In the genomic region with DNA sequence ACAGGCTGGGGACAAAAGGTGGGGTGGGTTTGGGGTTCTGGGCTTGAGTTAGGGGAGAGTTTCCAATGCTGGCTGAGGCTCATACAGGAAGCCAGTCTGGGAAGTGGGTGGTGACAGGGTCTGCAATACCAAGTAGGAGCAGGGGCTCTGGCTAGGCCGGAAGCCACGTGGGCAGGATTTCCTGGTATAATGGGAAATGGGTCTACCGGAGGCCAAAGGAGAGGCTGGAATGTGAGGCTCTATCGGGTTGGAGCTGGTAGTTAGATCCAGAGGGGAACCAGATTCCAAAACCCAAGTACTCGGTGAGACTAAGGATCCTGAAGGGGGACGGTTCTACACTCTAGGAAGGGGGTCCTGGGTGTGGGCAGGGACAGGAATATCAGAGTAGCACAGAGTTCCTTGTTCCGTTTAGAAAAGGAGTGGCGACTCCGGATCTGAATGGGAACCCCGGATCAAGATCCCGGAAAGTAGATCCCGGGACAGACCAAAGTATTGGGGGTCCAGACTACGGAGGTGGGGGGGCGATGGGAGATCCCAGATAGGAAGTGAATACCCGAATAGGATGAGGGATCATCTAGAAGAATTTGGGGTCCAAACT, we compare ENCODE assay signal across 8 cellular contexts. TPM values are rescaled to one million over a fixed set of nuclear protein-coding genes. Genes with fewer than 3 reads are reported as not detected.
DNase-seq lines count a peak whose midpoint lies in the region; TF ChIP-seq lines count a peak whose summit lies in the region.

No MANE protein-coding gene starts in this region.

- intact Hi-C loops in stomach (cut with DNase I; ENCODE audit: low total_unique reads), result no loop called here

- peak overlapping the region; percentile 96 for H3K4me3 Mint-ChIP-seq in HFFc6
- peak overlapping the region; percentile 93 for H3K4me3 Mint-ChIP-seq in activated naive CD8-positive, alpha-beta T cell treated with anti-CD3 and anti-CD28 coated beads for 36 hours

- H3K36me3 ChIP-seq in iPS-18a (ENCODE audit: control insufficient read depth, low read depth, low read length) (peaks cover 4% of the 10 kb centered on the region), stomach (peaks cover 0 to 17% (median 8%) of the 10 kb centered on the region in 4 donors)

- H3K4me1 Mint-ChIP-seq in HFFc6 (ENCODE audit: low read depth), result peaks cover 26% of the 10 kb centered on the region
- peaks cover 54% of the 10 kb centered on the region for H3K4me1 Mint-ChIP-seq in activated naive CD8-positive, alpha-beta T cell treated with anti-CD3 and anti-CD28 coated beads for 36 hours

- peaks cover 5% of the 10 kb centered on the region for H3K27me3 Mint-ChIP-seq in HFFc6 (ENCODE audit: insufficient read depth)
- no peaks in the 10 kb centered on the region for H3K27me3 Mint-ChIP-seq in activated naive CD8-positive, alpha-beta T cell treated with anti-CD3 and anti-CD28 coated beads for 36 hours

- H3K27ac Mint-ChIP-seq in HFFc6, result peak overlapping the region; percentile 93
- H3K27ac Mint-ChIP-seq in activated naive CD8-positive, alpha-beta T cell treated with anti-CD3 and anti-CD28 coated beads for 36 hours, result peak overlapping the region; percentile 94

- in situ Hi-C loops in ACHN (cut with HindIII; ENCODE audit: low pct_ligation_motif_present, low pct_unique_long_range_greater_than_20kb, low sequenced_read_pairs), result no loop called here
- in situ Hi-C loops in GM13977 (cut with MboI; ENCODE audit: low pct_unique_long_range_greater_than_20kb, low sequenced_read_pairs, unreplicated experiment), result no loop called here

- DNase-seq in ACHN (peak; percentile 53), HFFc6 (peak; percentile 18), stomach (no peak), GM13977 (ENCODE audit: low spot score) (no peak), globus pallidus (ENCODE audit: low spot score) (no peak)
- no peak for DNase-seq in activated naive CD8-positive, alpha-beta T cell treated with anti-CD3 and anti-CD28 coated beads for 36 hours
- no peak for DNase-seq in activated CD4-positive, alpha-beta T cell treated with anti-CD3 and anti-CD28 coated beads for 4 hours

- no peak overlapping the region for H3K27ac ChIP-seq in iPS-18a (ENCODE audit: low read length)
- H3K27ac ChIP-seq in stomach, result peak overlapping the region in 4 of 5 donors; percentile 85 to 89 (median 88)

- H3K4me3 ChIP-seq in iPS-18a (ENCODE audit: low read length) (peak overlapping the region; percentile 88), stomach (peak overlapping the region; percentile 83 to 97 (median 88))

- peak overlapping the region; percentile 94 for H3K9ac ChIP-seq in iPS-18a (ENCODE audit: low read length)

- H3K9me3 ChIP-seq in iPS-18a (ENCODE audit: control insufficient read depth, low read depth, low read length) (no peaks in the 10 kb centered on the region), stomach (no peaks in the 10 kb centered on the region)

- H3K9me3 Mint-ChIP-seq in HFFc6, result no peaks in the 10 kb centered on the region
- no peaks in the 10 kb centered on the region for H3K9me3 Mint-ChIP-seq in activated naive CD8-positive, alpha-beta T cell treated with anti-CD3 and anti-CD28 coated beads for 36 hours

- TF ChIP-seq EP300 in stomach (IDR thresholded peaks at IDR 0.05), result no peak

- TF ChIP-seq CTCF in HFFc6 (IDR thresholded peaks at IDR 0.05), result no peak
- no peak for TF ChIP-seq CTCF in stomach (IDR thresholded peaks at IDR 0.05)
- no peak for TF ChIP-seq CTCF in GM13977 (IDR thresholded peaks at IDR 0.05; ENCODE audit: extremely low read depth, insufficient read depth, missing control alignments)

- WGBS in stomach, 5 donors, result 0 to 1% (median 1%) methylated on average over 15 of the region's 15 CpGs

- peaks cover 30% of the 10 kb centered on the region for H3K27me3 ChIP-seq in iPS-18a (ENCODE audit: control insufficient read depth, insufficient read depth, low read length)
- peaks cover 0 to 33% (median 23%) of the 10 kb centered on the region in 3 donors for H3K27me3 ChIP-seq in stomach

- H3K4me1 ChIP-seq in iPS-18a (ENCODE audit: control insufficient read depth, low read depth, low read length) (peaks cover 4% of the 10 kb centered on the region), stomach (peaks cover 35 to 82% (median 54%) of the 10 kb centered on the region in 4 donors)

- TF ChIP-seq POLR2A in stomach (IDR thresholded peaks at IDR 0.05), result no peak

- peaks cover 14% of the 10 kb centered on the region for H3K36me3 Mint-ChIP-seq in HFFc6 (ENCODE audit: low read depth)
- H3K36me3 Mint-ChIP-seq in activated naive CD8-positive, alpha-beta T cell treated with anti-CD3 and anti-CD28 coated beads for 36 hours, result peaks cover 19% of the 10 kb centered on the region

RNA-seq across cellular contexts. Expression of a gene that starts 0.8 kb away (rescaled TPM):
- 100 to 1,000 TPM; 222 to 280 (median 250) TPM for total RNA-seq in HFFc6 (2021; fragmentation: NEBNext Ultra II Directional; extraction: Animal tissue kit (Norgen Biotek cat#: 25700))
- 100 to 1,000 TPM; 242 to 252 TPM for total RNA-seq in activated naive CD8-positive, alpha-beta T cell treated with anti-CD3 and anti-CD28 coated beads for 36 hours
- total RNA-seq in stomach, result 100 to 1,000 TPM in 4 of 5 donors, 10 to 100 TPM in 1; 84.3 to 390 (median 174) TPM
- polyA plus RNA-seq in stomach, result 100 to 1,000 TPM; 145 to 179 (median 164) TPM

RNA-seq across cellular contexts. Expression of a gene that starts 17.8 kb away (rescaled TPM):
- total RNA-seq in HFFc6 (2021; fragmentation: NEBNext Ultra II Directional; extraction: Animal tissue kit (Norgen Biotek cat#: 25700)), result 10 to 100 TPM; 10.1 to 18.9 (median 10.8) TPM
- 10 to 100 TPM; 10.6 to 11.4 TPM for total RNA-seq in activated naive CD8-positive, alpha-beta T cell treated with anti-CD3 and anti-CD28 coated beads for 36 hours
- total RNA-seq in stomach, result 10 to 100 TPM in 2 of 5 donors, 1 to 10 TPM in 3; 2.3 to 30.7 (median 8.9) TPM
- polyA plus RNA-seq in stomach, result 10 to 100 TPM in 2 of 3 donors, 1 to 10 TPM in 1; 5.0 to 12.9 (median 11.0) TPM

RNA-seq across cellular contexts. Expression of a gene that starts 22.2 kb away (rescaled TPM):
- 10 to 100 TPM; 67.9 to 82.3 (median 78.5) TPM for total RNA-seq in HFFc6 (2021; fragmentation: NEBNext Ultra II Directional; extraction: Animal tissue kit (Norgen Biotek cat#: 25700))
- total RNA-seq in activated naive CD8-positive, alpha-beta T cell treated with anti-CD3 and anti-CD28 coated beads for 36 hours, result 100 to 1,000 TPM; 153 to 155 TPM
- 100 to 1,000 TPM in 4 of 5 donors, 10 to 100 TPM in 1; 45.2 to 365 (median 314) TPM for total RNA-seq in stomach
- 100 to 1,000 TPM in 2 of 3 donors, 10 to 100 TPM in 1; 88.8 to 144 (median 107) TPM for polyA plus RNA-seq in stomach

Comparison
In these comparisons a context has a peak if more than half of its experiments do, and no peak if none do; other contexts are left out.
1. DNase-seq: peak in ACHN (single experiment) and HFFc6 (single experiment); none in activated naive CD8-positive, alpha-beta T cell treated with anti-CD3 and anti-CD28 coated beads for 36 hours (single experiment), stomach (single experiment), GM13977 (single experiment), globus pallidus (single experiment) and activated CD4-positive, alpha-beta T cell treated with anti-CD3 and anti-CD28 coated beads for 4 hours (0 of 2).